In the genomic region with DNA sequence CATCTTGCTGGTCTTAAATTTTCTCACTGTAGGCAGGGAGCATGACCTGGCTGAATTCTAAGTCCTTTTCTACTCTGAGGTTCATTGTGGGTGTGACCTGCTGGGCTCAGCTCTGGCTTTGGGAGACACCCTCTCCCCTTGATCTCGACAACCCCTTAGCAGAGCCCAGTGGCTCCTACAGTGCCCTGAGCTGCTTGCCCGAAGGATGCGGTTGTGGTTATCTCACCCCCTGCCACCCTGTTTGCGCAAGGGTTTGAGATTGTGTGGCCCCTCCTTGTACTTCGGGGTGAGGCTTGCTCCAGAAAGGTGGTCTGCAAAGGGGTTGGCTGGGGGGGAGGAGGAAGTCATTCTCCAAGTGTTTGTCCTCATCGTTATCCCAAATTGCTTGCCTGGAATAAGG, we compare ENCODE assay signal across 15 cellular contexts.
"Had no signal": no experiment of that assay in that cellular context is flagged by ENCODE, and none has a peak within 500 bp of the region (broad histone marks: within the 10 kb centered on the region; RNA-seq: fewer than 3 reads in every experiment).

No MANE protein-coding gene starts in this region.

- DNase-seq: activated CD4-positive, alpha-beta memory T cell treated with anti-CD3 and anti-CD28 coated beads for 36 hours; activated CD8-positive, alpha-beta memory T cell treated with anti-CD3 and anti-CD28 coated beads, Interleukin-2, amount 50 U/mL, for 48 hours; activated naive CD4-positive, alpha-beta T cell treated with Interleukin-2 at 50 U/mL for 16 hours; activated naive CD8-positive, alpha-beta T cell treated with anti-CD3 and anti-CD28 coated beads, Interleukin-2, amount 50 U/mL, for 24 hours; colonic mucosa; effector CD4-positive, alpha-beta T cell; gastrocnemius medialis; heart right ventricle; retina; stimulated activated CD4-positive, alpha-beta T cell treated with anti-CD3 and anti-CD28 coated beads, Interleukin-15, amount 100 ng/mL, for 24 hours; stimulated activated CD4-positive, alpha-beta T cell treated with anti-CD3 and anti-CD28 coated beads, Interleukin-4, amount 100 ng/mL, for 24 hours; stomach; thyroid gland had no signal

- H3K9me3 Mint-ChIP-seq: activated CD4-positive, alpha-beta memory T cell treated with anti-CD3 and anti-CD28 coated beads for 36 hours; activated naive CD8-positive, alpha-beta T cell treated with anti-CD3 and anti-CD28 coated beads, Interleukin-2, amount 50 U/mL, for 24 hours; mesothelial cell of epicardium had no signal

- H3K27ac Mint-ChIP-seq: activated CD4-positive, alpha-beta memory T cell treated with anti-CD3 and anti-CD28 coated beads for 36 hours; activated naive CD8-positive, alpha-beta T cell treated with anti-CD3 and anti-CD28 coated beads, Interleukin-2, amount 50 U/mL, for 24 hours; mesothelial cell of epicardium had no signal

- H3K4me3 ChIP-seq: cardiac muscle cell, colonic mucosa, gastrocnemius medialis, heart right ventricle, stomach, thyroid gland had no signal

- ATAC-seq: activated naive CD8-positive, alpha-beta T cell treated with anti-CD3 and anti-CD28 coated beads, Interleukin-2, amount 50 U/mL, for 24 hours; gastrocnemius medialis had no signal

- H3K36me3 Mint-ChIP-seq: activated CD4-positive, alpha-beta memory T cell treated with anti-CD3 and anti-CD28 coated beads for 36 hours had no signal

- H3K27me3 ChIP-seq: cardiac muscle cell, colonic mucosa, gastrocnemius medialis, heart right ventricle, stomach, thyroid gland had no signal

- H3K27ac ChIP-seq: cardiac muscle cell, colonic mucosa, gastrocnemius medialis, thyroid gland had no signal

- H3K36me3 ChIP-seq: cardiac muscle cell, colonic mucosa, gastrocnemius medialis, heart right ventricle, thyroid gland had no signal

- H3K4me3 Mint-ChIP-seq: activated CD4-positive, alpha-beta memory T cell treated with anti-CD3 and anti-CD28 coated beads for 36 hours; activated naive CD8-positive, alpha-beta T cell treated with anti-CD3 and anti-CD28 coated beads, Interleukin-2, amount 50 U/mL, for 24 hours; mesothelial cell of epicardium had no signal

- H3K9me3 ChIP-seq: colonic mucosa, gastrocnemius medialis, heart right ventricle, stomach, thyroid gland had no signal
